1 cellular context compared by ENCODE assay signal in the genomic region with DNA sequence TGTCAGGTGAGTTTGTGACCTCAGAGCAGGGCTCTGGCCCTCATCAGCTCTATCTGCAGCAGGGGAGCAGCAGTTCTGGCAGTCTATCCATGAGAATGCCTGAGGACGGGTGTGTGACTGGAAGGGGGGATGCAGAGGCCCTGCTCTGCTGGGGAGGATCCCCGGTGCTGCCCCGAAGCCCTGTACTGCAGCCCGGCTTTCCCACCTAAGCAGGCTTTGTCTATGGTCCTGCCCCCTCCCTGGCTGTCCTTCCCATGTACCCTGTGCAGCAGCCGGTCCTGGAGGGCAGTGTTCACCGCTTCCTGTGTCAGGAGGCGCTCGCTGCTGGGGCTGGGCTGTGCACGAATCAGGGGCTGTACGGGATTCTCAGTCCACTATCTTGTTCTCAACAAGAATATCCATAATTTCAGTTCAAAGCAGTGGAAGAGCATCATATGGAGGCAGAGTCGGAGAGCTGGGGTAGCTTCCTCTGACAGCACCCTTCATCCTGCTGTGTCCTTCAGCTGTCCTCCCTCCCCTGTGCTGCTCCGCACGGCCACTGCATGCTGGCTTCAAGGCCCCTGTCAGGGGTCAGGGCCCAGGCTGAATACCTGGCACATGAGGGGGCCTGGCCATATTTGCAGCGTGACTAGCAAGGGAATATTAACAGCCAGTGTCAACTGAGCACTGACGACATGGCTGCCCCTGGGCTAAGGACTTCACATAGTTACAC.
TF ChIP-seq lines count a peak whose summit lies in the region.

No MANE protein-coding gene starts in this region.

TF ChIP-seq in HepG2, 621 proteins besides CTCF, POLR2A, EP300 and RAD21:
- TF ChIP-seq, protein P1, sequence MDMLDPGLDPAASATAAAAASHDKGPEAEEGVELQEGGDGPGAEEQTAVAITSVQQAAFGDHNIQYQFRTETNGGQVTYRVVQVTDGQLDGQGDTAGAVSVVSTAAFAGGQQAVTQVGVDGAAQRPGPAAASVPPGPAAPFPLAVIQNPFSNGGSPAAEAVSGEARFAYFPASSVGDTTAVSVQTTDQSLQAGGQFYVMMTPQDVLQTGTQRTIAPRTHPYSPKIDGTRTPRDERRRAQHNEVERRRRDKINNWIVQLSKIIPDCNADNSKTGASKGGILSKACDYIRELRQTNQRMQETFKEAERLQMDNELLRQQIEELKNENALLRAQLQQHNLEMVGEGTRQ (IDR thresholded peaks at IDR 0.05; ENCODE audit: low read depth, low read length), result no peak
- TF ChIP-seq, protein P1 (CRISPR knock-in tag; IDR thresholded peaks at IDR 0.05; ENCODE audit: borderline replicate concordance), result no peak
- TF ChIP-seq, protein P2, sequence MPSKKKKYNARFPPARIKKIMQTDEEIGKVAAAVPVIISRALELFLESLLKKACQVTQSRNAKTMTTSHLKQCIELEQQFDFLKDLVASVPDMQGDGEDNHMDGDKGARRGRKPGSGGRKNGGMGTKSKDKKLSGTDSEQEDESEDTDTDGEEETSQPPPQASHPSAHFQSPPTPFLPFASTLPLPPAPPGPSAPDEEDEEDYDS (CRISPR knock-in tag; IDR thresholded peaks at IDR 0.05), result no peak
- TF ChIP-seq ZNF737 (CRISPR knock-in tag; IDR thresholded peaks at IDR 0.05; ENCODE audit: borderline replicate concordance), result no peak
TF ChIP-seq in HepG2: peak in this region for 0.
